10 cellular contexts compared by ENCODE assay signal in the genomic region with DNA sequence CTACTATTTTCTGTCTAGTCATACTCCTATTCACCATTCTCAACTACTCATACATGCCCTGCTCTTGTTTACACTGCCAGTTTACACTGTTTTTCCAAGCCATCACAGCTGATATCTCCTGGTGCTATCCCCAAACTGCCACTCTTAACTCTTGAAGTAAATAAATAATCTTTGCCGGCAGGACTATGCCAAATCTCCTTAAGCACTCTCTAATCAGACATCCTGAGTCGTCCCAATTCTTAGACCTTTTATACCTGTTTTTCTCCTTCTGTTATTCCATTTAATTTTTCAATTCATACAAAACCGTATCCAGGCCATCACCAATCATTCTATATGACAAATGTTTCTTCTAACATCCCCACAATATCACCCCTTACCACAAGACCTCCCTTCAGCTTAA. TPM values are rescaled to one million over a fixed set of nuclear protein-coding genes. Genes with fewer than 3 reads are reported as not detected.
A peak's percentile ranks its signal among the peaks of the same experiment; 100 is the strongest.
DNase-seq lines count a peak whose midpoint lies in the region; ATAC-seq, FAIRE-seq and TF ChIP-seq lines count a peak whose summit lies in the region.
"Not testable (repeated sequence)": the region's sequence is repeated elsewhere in the genome, so short reads cannot be mapped to it uniquely, and the experiment has no call there.
"Had no signal": no experiment of that assay in that cellular context is flagged by ENCODE, and none has a peak within 500 bp of the region (broad histone marks: within the 10 kb centered on the region; RNA-seq: fewer than 3 reads in every experiment).

No MANE protein-coding gene starts in this region.

- H3K9ac ChIP-seq in HUES48 (ENCODE audit: low read depth, low read length): peak overlapping the region; percentile 77
- not testable (repeated sequence) for H3K9ac ChIP-seq in K562 (ENCODE audit: insufficient read depth in 1 of 2, low read depth in 2 of 2, low read length in 2 of 2)
- peak overlapping the region; percentile 56 for H3K9ac ChIP-seq in iPS-18a (ENCODE audit: low read length)
- peak overlapping the region; percentile 53 for H3K9ac ChIP-seq in mesendoderm (ENCODE audit: low read length)

- H3K79me2 ChIP-seq in GM23338 (replicated peaks; ENCODE audit: insufficient read depth): peaks cover 14% of the 10 kb centered on the region
- H3K79me2 ChIP-seq in K562 (ENCODE audit: control insufficient read depth, insufficient read depth, low read length); mesendoderm (ENCODE audit: control insufficient read depth, insufficient read depth, low read length): not testable (repeated sequence)

- not testable (repeated sequence) for H2AK5ac ChIP-seq in mesendoderm (ENCODE audit: low read length)

- intact Hi-C loops in K562 (cut with micrococcal nuclease): loop anchor here (2.0 to 10.0 kb wide), 5 partner anchors 99 to 439 kb away; partner anchors contain the start of gene BATF3

- peaks cover 13% of the 10 kb centered on the region for H3F3A ChIP-seq in GM23338 (replicated peaks; ENCODE audit: low read depth)

- peaks cover 44% of the 10 kb centered on the region for H3K27me3 Mint-ChIP-seq in GM23338 (ENCODE audit: insufficient read depth, low read depth, poor library complexity)

- not testable (repeated sequence) for H3K79me1 ChIP-seq in mesendoderm (ENCODE audit: low read length)

- peak overlapping the region; percentile 86 for H3K4me3 Mint-ChIP-seq in GM23338

- peak overlapping the region; percentile 100 for H3K27ac ChIP-seq in GM23338 (ENCODE audit: low read depth)
- peak overlapping the region; percentile 71 for H3K27ac ChIP-seq in HUES48 (ENCODE audit: low read depth, low read length)
- H3K27ac ChIP-seq in K562 (ENCODE audit: extremely low read depth, low read depth, low read length); iPS DF 6.9 (ENCODE audit: low read length); iPS-18a (ENCODE audit: low read length); mesendoderm (ENCODE audit: low read depth, low read length): not testable (repeated sequence)

- POLR2A ChIA-PET in K562 (lab: Yijun Ruan, JAX): not testable (repeated sequence)

- TF ChIP-seq POLR2A in K562 (conservative IDR thresholded peaks at IDR 0.05): not testable (repeated sequence)

- CTCF ChIA-PET in K562 (lab: Yijun Ruan, JAX; ENCODE audit: low intra/inter-chr PET ratio): not testable (repeated sequence)

- H3K18ac ChIP-seq in mesendoderm (ENCODE audit: low read length): not testable (repeated sequence)

- H4K5ac ChIP-seq in mesendoderm (ENCODE audit: low read length): not testable (repeated sequence)

- H3K36me3 Mint-ChIP-seq in GM23338 (ENCODE audit: low read depth): peaks cover 26% of the 10 kb centered on the region

- DNase-seq in GM23338 (ENCODE audit: low spot score); K562 (ENCODE audit: extremely low read depth in 1 of 4, low spot score in 3 of 4); iPS DF 6.9 (ENCODE audit: low read depth, low spot score); mesendoderm: not testable (repeated sequence)
- DNase-seq in NCI-H82 (lab: John Stamatoyannopoulos, UW): peak; percentile 23

- H2AFZ ChIP-seq in GM23338; K562 (ENCODE audit: low read depth, low read length): not testable (repeated sequence)

- peaks cover 12% of the 10 kb centered on the region; the same call in 1 of the 3 replicates for H3K9me3 Mint-ChIP-seq in GM23338

- in situ Hi-C loops in K562 (cut with MboI): not testable (repeated sequence)

- not testable (repeated sequence) for H3K4ac ChIP-seq in mesendoderm (ENCODE audit: low read depth, low read length)

- not testable (repeated sequence) for TF ChIP-seq CTCF in GM23338 (conservative IDR thresholded peaks at IDR 0.05; ENCODE audit: low read depth in 2 of 2); K562 (IDR thresholded peaks at IDR 0.05 in 2 of 3, conservative IDR thresholded peaks at IDR 0.05 in 1 of 3; ENCODE audit: insufficient read depth in 2 of 3, low read depth in 1 of 3, low read length in 3 of 3)

- H3K9me2 ChIP-seq in GM23338 (ENCODE audit: insufficient read depth): not testable (repeated sequence)

- not testable (repeated sequence) for H3K56ac ChIP-seq in mesendoderm (ENCODE audit: low read length)

- H3K4me3 ChIP-seq in GM23338 (peak overlapping the region; percentile 66), HUES48 (ENCODE audit: low read depth, low read length) (peak overlapping the region; percentile 45), iPS DF 6.9 (ENCODE audit: low read length) (peak overlapping the region; percentile 4; the same call in 1 of the 2 replicates), iPS-18a (ENCODE audit: low read length) (peak overlapping the region; percentile 55)
- H3K4me3 ChIP-seq in K562; mesendoderm (ENCODE audit: low read length): not testable (repeated sequence)

- not testable (repeated sequence) for H2BK5ac ChIP-seq in mesendoderm (ENCODE audit: low read length)

- TF ChIP-seq RAD21 in K562 (CRISPR knock-in tag; conservative IDR thresholded peaks at IDR 0.05 in 1 of 2, IDR thresholded peaks at IDR 0.05 in 1 of 2): not testable (repeated sequence)

- not testable (repeated sequence) for H3K9me3 ChIP-seq in HUES48 (ENCODE audit: control insufficient read depth, insufficient read depth, low read length); K562 (replicated peaks; ENCODE audit: control insufficient read depth, insufficient read depth, low read depth, low read length); iPS DF 6.9 (ENCODE audit: control insufficient read depth, insufficient read depth, low read length); iPS-18a (ENCODE audit: control insufficient read depth, low read depth, low read length)

- peak overlapping the region; percentile 97 for H3K27ac Mint-ChIP-seq in GM23338

- H3K4me2 ChIP-seq in GM23338: peak overlapping the region; percentile 83
- not testable (repeated sequence) for H3K4me2 ChIP-seq in K562 (ENCODE audit: insufficient read depth, low read length); mesendoderm (ENCODE audit: low read length)

- H3K36me3 ChIP-seq in GM23338 (ENCODE audit: insufficient read depth); HUES48 (ENCODE audit: control insufficient read depth, insufficient read depth, low read length); K562 (ENCODE audit: control insufficient read depth, insufficient read depth, low read length); iPS DF 6.9 (ENCODE audit: control insufficient read depth, insufficient read depth, low read length); iPS-18a (ENCODE audit: control insufficient read depth, low read depth, low read length); mesendoderm (ENCODE audit: control insufficient read depth, insufficient read depth, low read length): not testable (repeated sequence)

- H3K9me1 ChIP-seq in K562 (ENCODE audit: control insufficient read depth, insufficient read depth, low read length): not testable (repeated sequence)

- peaks cover 32% of the 10 kb centered on the region for H3K4me1 ChIP-seq in GM23338 (ENCODE audit: insufficient read depth)
- peaks cover 36% of the 10 kb centered on the region for H3K4me1 ChIP-seq in HUES48 (ENCODE audit: control insufficient read depth, insufficient read depth, low read length)
- H3K4me1 ChIP-seq in K562 (replicated peaks in 1 of 2; ENCODE audit: control insufficient read depth in 2 of 2, insufficient read depth in 2 of 2, low read length in 2 of 2): peaks cover 11% of the 10 kb centered on the region in 2 experiments; a peak in 4 of 5 replicates
- not testable (repeated sequence) for H3K4me1 ChIP-seq in iPS DF 6.9 (ENCODE audit: control insufficient read depth, insufficient read depth, low read length)
- H3K4me1 ChIP-seq in iPS-18a (ENCODE audit: control insufficient read depth, low read depth, low read length): peaks cover 29% of the 10 kb centered on the region
- peaks cover 19% of the 10 kb centered on the region for H3K4me1 ChIP-seq in mesendoderm (ENCODE audit: control insufficient read depth, low read depth, low read length)

- TF ChIP-seq EP300 in K562 (IDR thresholded peaks at IDR 0.05; ENCODE audit: low read length): not testable (repeated sequence)

- not testable (repeated sequence) for FAIRE-seq in K562 (lab: Jason Lieb, UNC)

- H3K27me3 ChIP-seq in GM23338 (ENCODE audit: insufficient read depth); HUES48 (ENCODE audit: control insufficient read depth, insufficient read depth, low read length); K562 (ENCODE audit: control insufficient read depth in 2 of 2, insufficient read depth in 2 of 2, low read length in 2 of 2); iPS DF 6.9 (ENCODE audit: control insufficient read depth, insufficient read depth, low read length); iPS-18a (ENCODE audit: control insufficient read depth, insufficient read depth, low read length); mesendoderm (ENCODE audit: insufficient read depth, low read length, poor library complexity): not testable (repeated sequence)

- H2BK120ac ChIP-seq in mesendoderm (ENCODE audit: low read depth, low read length): not testable (repeated sequence)

- not testable (repeated sequence) for ATAC-seq in GM23338, K562

- H3K4me1 Mint-ChIP-seq in GM23338: peaks cover 49% of the 10 kb centered on the region

- not testable (repeated sequence) for H3K23ac ChIP-seq in mesendoderm (ENCODE audit: low read length)

- BruUV-seq in K562 (replicated peaks; lab: Mats Ljungman, UMichigan): not testable (repeated sequence)

- not testable (repeated sequence) for H4K8ac ChIP-seq in mesendoderm (ENCODE audit: low read depth, low read length)

- WGBS in K562 (ENCODE audit: insufficient coverage, low coverage, missing lambda C conversion rate): 21% methylated on average over 2 of the region's 3 CpGs
- WGBS in iPS DF 6.9 (ENCODE audit: insufficient coverage, insufficient read length): 98% methylated on average over 2 of the region's 3 CpGs
- 100% methylated on average over 1 of the region's 3 CpGs for WGBS in mesendoderm (ENCODE audit: extremely low coverage, insufficient coverage, low lambda C conversion rate)

- not testable (repeated sequence) for H2BK15ac ChIP-seq in mesendoderm (replicated peaks; ENCODE audit: low read depth)

- H4K20me1 ChIP-seq in GM23338 (replicated peaks; ENCODE audit: insufficient read depth); K562 (replicated peaks; ENCODE audit: control insufficient read depth, insufficient read depth, low read length): not testable (repeated sequence)

RNA-seq across cellular contexts. Expression of gene VASH2, which starts 36.7 kb away (rescaled TPM):
- total RNA-seq in GM23338 (2014; rRNA removed; shearing (Covaris generic)): 305 and 381 TPM in 2 replicates
- polyA plus RNA-seq in GM23338 (2016; fragmentation: Nextera tagmentation; extraction: Ambion mirVana) (129 and 136 TPM in 2 replicates), K562 (2011; rRNA removed) (0.03 and 0.07 TPM in 2 replicates), K562 (2014; fragmentation: Illumina TruSeq; extraction: Trizol) (0.04 and 0.07 TPM in 2 replicates), K562 (2014; fragmentation: Nextera tagmentation; extraction: Ambion mirVana) (under 1 TPM; 0.06 to 0.14 TPM), K562 (2014; rRNA removed) (0.05 and 0.11 TPM in 2 replicates)
- total RNA-seq in K562 (2011; cell fraction: chromatin; rRNA removed; ENCODE audit: low replicate concordance): 0.32 and 1.2 TPM in 2 replicates
- total RNA-seq in K562 (2011; cell fraction: nucleolus; rRNA removed): 0.66 TPM in 1 of 2 replicates, not detected in the other
- 1.9 TPM in 1 of 2 replicates, not detected in the other for total RNA-seq in K562 (2011; cell fraction: nucleoplasm; rRNA removed)
- total RNA-seq in K562 (2014; rRNA removed) (0.09 TPM in 1 of 2 replicates, not detected in the other), K562 (2014; rRNA removed; fragmentation: Illumina TruSeq; extraction: Trizol) (0.06 and 0.11 TPM in 2 replicates), K562 (2015; rRNA removed; fragmentation: Illumina TruSeq; extraction: Trizol) (not detected in 2 replicates), K562 (2021) (0.13 and 0.40 TPM in 2 replicates)
- not detected in 2 replicates for polyA plus RNA-seq in K562 (2011; cell fraction: cytosol; rRNA removed)
- 0.13 and 0.21 TPM in 2 replicates for polyA plus RNA-seq in K562 (2011; cell fraction: nucleus; rRNA removed)
- polyA plus RNA-seq in K562 (2012): 0.12 and 0.48 TPM in 2 replicates
- 0.11 TPM in 1 of 2 replicates, not detected in the other for polyA minus RNA-seq in K562 (2011; rRNA and poly(A)+ RNA removed)
- polyA minus RNA-seq in K562 (2011; cell fraction: cytosol; rRNA and poly(A)+ RNA removed): not detected in 2 replicates
- polyA minus RNA-seq in K562 (2011; cell fraction: nucleus; rRNA and poly(A)+ RNA removed): 0.11 and 0.27 TPM in 2 replicates
- polyA plus RNA-seq in mesendoderm (2013, experiment 1 of 2): 86.1 TPM
- 89.3 TPM for polyA plus RNA-seq in mesendoderm (2013, experiment 2 of 2)
- total RNA-seq: B cell; CD8-positive, alpha-beta T cell; GM23248 had no signal

RNA-seq across cellular contexts. Expression of gene FLVCR1, which starts 55.6 kb away (rescaled TPM):
- 93.5 and 103 TPM in 2 replicates for total RNA-seq in GM23338 (2014; rRNA removed; shearing (Covaris generic))
- polyA plus RNA-seq in GM23338 (2016; fragmentation: Nextera tagmentation; extraction: Ambion mirVana) (60.2 and 60.5 TPM in 2 replicates), K562 (2011; rRNA removed) (18.0 and 19.0 TPM in 2 replicates), K562 (2014; fragmentation: Illumina TruSeq; extraction: Trizol) (11.8 and 12.5 TPM in 2 replicates), K562 (2014; fragmentation: Nextera tagmentation; extraction: Ambion mirVana) (1 to 10 TPM; 5.2 to 5.6 TPM), K562 (2014; rRNA removed) (7.4 and 9.0 TPM in 2 replicates)
- 53.8 and 102 TPM in 2 replicates for total RNA-seq in K562 (2011; cell fraction: chromatin; rRNA removed; ENCODE audit: low replicate concordance)
- total RNA-seq in K562 (2011; cell fraction: nucleolus; rRNA removed): 36.5 and 42.2 TPM in 2 replicates
- total RNA-seq in K562 (2011; cell fraction: nucleoplasm; rRNA removed): 67.6 and 88.9 TPM in 2 replicates
- total RNA-seq in K562 (2014; rRNA removed) (7.0 and 9.7 TPM in 2 replicates), K562 (2014; rRNA removed; fragmentation: Illumina TruSeq; extraction: Trizol) (17.2 and 19.7 TPM in 2 replicates), K562 (2015; rRNA removed; fragmentation: Illumina TruSeq; extraction: Trizol) (12.7 and 15.0 TPM in 2 replicates), K562 (2021) (12.7 and 13.4 TPM in 2 replicates)
- 9.4 and 11.4 TPM in 2 replicates for polyA plus RNA-seq in K562 (2011; cell fraction: cytosol; rRNA removed)
- polyA plus RNA-seq in K562 (2011; cell fraction: nucleus; rRNA removed): 15.3 and 19.2 TPM in 2 replicates
- polyA plus RNA-seq in K562 (2012): 8.7 and 11.3 TPM in 2 replicates
- 28.3 and 31.1 TPM in 2 replicates for polyA minus RNA-seq in K562 (2011; rRNA and poly(A)+ RNA removed)
- polyA minus RNA-seq in K562 (2011; cell fraction: cytosol; rRNA and poly(A)+ RNA removed): 13.3 and 22.4 TPM in 2 replicates
- 15.1 and 23.2 TPM in 2 replicates for polyA minus RNA-seq in K562 (2011; cell fraction: nucleus; rRNA and poly(A)+ RNA removed)
- polyA plus RNA-seq in mesendoderm (2013, experiment 1 of 2): 21.8 TPM
- 23.8 TPM for polyA plus RNA-seq in mesendoderm (2013, experiment 2 of 2)

Comparison
In these comparisons a context has a peak if more than half of its experiments do, and no peak if none do; other contexts are left out.
1. RNA of gene VASH2, which starts 36.7 kb away (total RNA-seq): 305 to 381 TPM in GM23338; 0.06 to 1.9 TPM in K562; every median in the first group is over 100 times any median in the second.